ENCODE assay signal across 27 cellular contexts in genomic region chr4:55442541-55442940, GRCh38. TPM values are rescaled to one million over a fixed set of nuclear protein-coding genes. Genes with fewer than 3 reads are reported as not detected.
DNase-seq lines count a peak whose midpoint lies in the region; ATAC-seq and TF ChIP-seq lines count a peak whose summit lies in the region.
"Had no signal": no experiment of that assay in that cellular context is flagged by ENCODE, and none has a peak within 500 bp of the region (broad histone marks: within the 10 kb centered on the region; RNA-seq: fewer than 3 reads in every experiment).

No MANE protein-coding gene starts in this region.

- 53% methylated on average over 1 of the region's 1 CpG for WGBS in smooth muscle cell (ENCODE audit: low lambda C conversion rate)

- no peak for ATAC-seq in activated CD8-positive, alpha-beta T cell treated with anti-CD3 and anti-CD28 coated beads for 36 hours
- no peak for ATAC-seq in activated CD8-positive, alpha-beta T cell treated with anti-CD3 and anti-CD28 coated beads, Interleukin-2, amount 10 ng/mL, durations not matched to agents 7 days and 5 days
- ATAC-seq in GM19351 (IDR thresholded peaks at IDR 0.05; ENCODE audit: unreplicated experiment) (no peak), GM21515 (IDR thresholded peaks at IDR 0.05; ENCODE audit: unreplicated experiment) (no peak)
- ATAC-seq: GM12878, GM23338 had no signal

- H3K4me1 Mint-ChIP-seq in activated CD8-positive, alpha-beta T cell treated with anti-CD3 and anti-CD28 coated beads for 36 hours (ENCODE audit: low read depth) = peaks cover 8% of the 10 kb centered on the region
- H3K4me1 Mint-ChIP-seq in activated CD8-positive, alpha-beta T cell treated with anti-CD3 and anti-CD28 coated beads, Interleukin-2, amount 10 ng/mL, durations not matched to agents 7 days and 5 days (ENCODE audit: low read depth) = peaks cover 13% of the 10 kb centered on the region
- H3K4me1 Mint-ChIP-seq in endothelial cell (ENCODE audit: unreplicated experiment) = peaks cover under 1% of the 10 kb centered on the region
- H3K4me1 Mint-ChIP-seq: GM23338 had no signal

- peaks cover 6% of the 10 kb centered on the region for H3F3A ChIP-seq in smooth muscle cell (ENCODE audit: low read depth)

- H3K9me3 ChIP-seq in SK-N-MC (ENCODE audit: low read depth, low read length) = no peaks in the 10 kb centered on the region
- no peaks in the 10 kb centered on the region for H3K9me3 ChIP-seq in smooth muscle cell (replicated peaks; ENCODE audit: low read depth)
- H3K9me3 ChIP-seq: BLaER1, HAP-1 had no signal

- no peaks in the 10 kb centered on the region for H4K20me1 ChIP-seq in smooth muscle cell (ENCODE audit: low read depth)
- H4K20me1 ChIP-seq: BLaER1 had no signal

- POLR2A ChIA-PET in activated CD8-positive, alpha-beta T cell treated with anti-CD3 and anti-CD28 coated beads for 36 hours (lab: Charles Lee) = no interaction called here
- POLR2A ChIA-PET in activated CD8-positive, alpha-beta T cell treated with anti-CD3 and anti-CD28 coated beads, Interleukin-2, amount 10 ng/mL, durations not matched to agents 7 days and 5 days (lab: Charles Lee) = no interaction called here

- peaks cover 17% of the 10 kb centered on the region for H3K36me3 Mint-ChIP-seq in activated CD8-positive, alpha-beta T cell treated with anti-CD3 and anti-CD28 coated beads for 36 hours (ENCODE audit: low read depth)
- peaks cover 32% of the 10 kb centered on the region for H3K36me3 Mint-ChIP-seq in activated CD8-positive, alpha-beta T cell treated with anti-CD3 and anti-CD28 coated beads, Interleukin-2, amount 10 ng/mL, durations not matched to agents 7 days and 5 days (ENCODE audit: low read depth)
- H3K36me3 Mint-ChIP-seq in endothelial cell (ENCODE audit: low read depth, unreplicated experiment) = peaks cover 10% of the 10 kb centered on the region

- H3K4me3 Mint-ChIP-seq in activated CD8-positive, alpha-beta T cell treated with anti-CD3 and anti-CD28 coated beads for 36 hours = no peak overlapping the region
- H3K4me3 Mint-ChIP-seq in activated CD8-positive, alpha-beta T cell treated with anti-CD3 and anti-CD28 coated beads, Interleukin-2, amount 10 ng/mL, durations not matched to agents 7 days and 5 days = no peak overlapping the region
- no peak overlapping the region for H3K4me3 Mint-ChIP-seq in endothelial cell (ENCODE audit: unreplicated experiment)
- H3K4me3 Mint-ChIP-seq: CD4-positive, alpha-beta T cell; GM23338 had no signal

- H3K36me3 ChIP-seq in SK-N-MC (ENCODE audit: insufficient read depth, low read length) = peaks cover 39% of the 10 kb centered on the region
- H3K36me3 ChIP-seq in smooth muscle cell (ENCODE audit: low read depth) = no peaks in the 10 kb centered on the region

- no peaks in the 10 kb centered on the region for H3K79me2 ChIP-seq in smooth muscle cell (ENCODE audit: low read depth)

- peak overlapping the region; percentile 39 for H3K27ac Mint-ChIP-seq in activated CD8-positive, alpha-beta T cell treated with anti-CD3 and anti-CD28 coated beads for 36 hours
- H3K27ac Mint-ChIP-seq in activated CD8-positive, alpha-beta T cell treated with anti-CD3 and anti-CD28 coated beads, Interleukin-2, amount 10 ng/mL, durations not matched to agents 7 days and 5 days = no peak overlapping the region
- H3K27ac Mint-ChIP-seq in endothelial cell (ENCODE audit: unreplicated experiment) = peak overlapping the region; percentile 44
- H3K27ac Mint-ChIP-seq: CD4-positive, alpha-beta T cell; GM23338 had no signal

- no peak for TF ChIP-seq CTCF in activated CD8-positive, alpha-beta T cell treated with anti-CD3 and anti-CD28 coated beads for 36 hours (IDR thresholded peaks at IDR 0.05)
- TF ChIP-seq CTCF in endothelial cell (IDR thresholded peaks at IDR 0.05; ENCODE audit: unreplicated experiment) = no peak
- no peak for TF ChIP-seq CTCF in smooth muscle cell (IDR thresholded peaks at IDR 0.05; ENCODE audit: borderline replicate concordance, insufficient read depth, poor library complexity, severe bottlenecking)

- no peak overlapping the region for H2AFZ ChIP-seq in smooth muscle cell (ENCODE audit: low read depth)
- H2AFZ ChIP-seq: GM23338 had no signal

- H3K9me3 Mint-ChIP-seq in activated CD8-positive, alpha-beta T cell treated with anti-CD3 and anti-CD28 coated beads for 36 hours = no peaks in the 10 kb centered on the region
- H3K9me3 Mint-ChIP-seq in activated CD8-positive, alpha-beta T cell treated with anti-CD3 and anti-CD28 coated beads, Interleukin-2, amount 10 ng/mL, durations not matched to agents 7 days and 5 days (ENCODE audit: insufficient read depth) = no peaks in the 10 kb centered on the region
- no peaks in the 10 kb centered on the region for H3K9me3 Mint-ChIP-seq in endothelial cell (ENCODE audit: unreplicated experiment)
- H3K9me3 Mint-ChIP-seq: CD4-positive, alpha-beta T cell; GM23338 had no signal

- H3K27me3 Mint-ChIP-seq in activated CD8-positive, alpha-beta T cell treated with anti-CD3 and anti-CD28 coated beads for 36 hours = no peaks in the 10 kb centered on the region
- H3K27me3 Mint-ChIP-seq in activated CD8-positive, alpha-beta T cell treated with anti-CD3 and anti-CD28 coated beads, Interleukin-2, amount 10 ng/mL, durations not matched to agents 7 days and 5 days (ENCODE audit: low read depth) = no peaks in the 10 kb centered on the region
- H3K27me3 Mint-ChIP-seq in endothelial cell (ENCODE audit: unreplicated experiment) = peaks cover 2% of the 10 kb centered on the region
- H3K27me3 Mint-ChIP-seq: CD4-positive, alpha-beta T cell had no signal

- no peak overlapping the region for H3K4me2 ChIP-seq in smooth muscle cell
- H3K4me2 ChIP-seq: BLaER1, GM23338, KMS-11 had no signal

- CTCF ChIA-PET in activated CD8-positive, alpha-beta T cell treated with anti-CD3 and anti-CD28 coated beads for 36 hours (lab: Charles Lee) = no interaction called here
- CTCF ChIA-PET in activated CD8-positive, alpha-beta T cell treated with anti-CD3 and anti-CD28 coated beads, Interleukin-2, amount 10 ng/mL, durations not matched to agents 7 days and 5 days (lab: Charles Lee) = interaction anchor here (1.3 kb wide), 1 partner anchor 97 kb away, joined by 4 read pairs; no protein-coding TSS in a partner anchor

- H3K9ac ChIP-seq in SK-N-MC (ENCODE audit: insufficient read length) (no peak overlapping the region), smooth muscle cell (ENCODE audit: low read depth) (no peak overlapping the region)
- H3K9ac ChIP-seq: BLaER1, KMS-11 had no signal

- H3K4me3 ChIP-seq in SK-N-MC (no peak overlapping the region), smooth muscle cell (no peak overlapping the region)
- H3K4me3 ChIP-seq: BLaER1, GM12878, GM23338, HAP-1 had no signal

- H3K27ac ChIP-seq in SK-N-MC = peak overlapping the region; percentile 2; the same call in 1 of the 2 replicates
- H3K27ac ChIP-seq in smooth muscle cell (ENCODE audit: low read depth) = peak overlapping the region; percentile 34
- H3K27ac ChIP-seq: 22Rv1, BLaER1, HL-60, KMS-11 had no signal

- no peaks in the 10 kb centered on the region for H3K4me1 ChIP-seq in smooth muscle cell (ENCODE audit: low read depth)
- H3K4me1 ChIP-seq: BLaER1 had no signal

- H3K27me3 ChIP-seq in smooth muscle cell (ENCODE audit: low read depth) = no peaks in the 10 kb centered on the region
- H3K27me3 ChIP-seq: BLaER1 had no signal

- intact Hi-C loops in activated CD8-positive, alpha-beta T cell treated with anti-CD3 and anti-CD28 coated beads for 36 hours (cut with micrococcal nuclease) = no loop called here

- DNase-seq in activated CD8-positive, alpha-beta T cell treated with anti-CD3 and anti-CD28 coated beads for 36 hours = no peak
- no peak for DNase-seq in activated CD8-positive, alpha-beta T cell treated with anti-CD3 and anti-CD28 coated beads, Interleukin-2, amount 10 ng/mL, durations not matched to agents 7 days and 5 days
- DNase-seq in SK-N-MC (ENCODE audit: low read depth, low spot score) (no peak), endothelial cell (ENCODE audit: low spot score) (no peak), smooth muscle cell (lab: John Stamatoyannopoulos, UW; ENCODE audit: unreplicated experiment) (no peak), NCI-H510A treated with DMSO at 0.1 percent for 48 hours (lab: John Stamatoyannopoulos, UW) (no peak)
- DNase-seq: ACHN; CD4-positive, alpha-beta T cell; COR-L47; DMS79; IMR-90; NCI-H1105; NCI-H146; NCI-H2029; NCI-H345; NCI-H526; OCI-M1; Right ventricle myocardium superior had no signal

RNA-seq across cellular contexts. Expression of gene TMEM165, which starts 46.8 kb away (rescaled TPM):
- total RNA-seq in activated CD8-positive, alpha-beta T cell treated with anti-CD3 and anti-CD28 coated beads for 36 hours = 10 to 100 TPM; 46.6 to 46.9 TPM
- total RNA-seq in activated CD8-positive, alpha-beta T cell treated with anti-CD3 and anti-CD28 coated beads, Interleukin-2, amount 10 ng/mL, durations not matched to agents 7 days and 5 days = 10 to 100 TPM; 66.2 to 68.7 TPM
- 197 TPM for total RNA-seq in endothelial cell (ENCODE audit: unreplicated experiment)
- total RNA-seq in smooth muscle cell = 235 and 266 TPM in 2 replicates
- 167 and 178 TPM in 2 replicates for polyA plus RNA-seq in smooth muscle cell
